ENCODE assay signal across 10 cellular contexts in genomic region chr20:25017257-25017803, GRCh38. TPM values are rescaled to one million over a fixed set of nuclear protein-coding genes. Genes with fewer than 3 reads are reported as not detected.
DNase-seq lines count a peak whose midpoint lies in the region; ATAC-seq and TF ChIP-seq lines count a peak whose summit lies in the region.
"Had no signal": no experiment of that assay in that cellular context is flagged by ENCODE, and none has a peak within 500 bp of the region (broad histone marks: within the 10 kb centered on the region; RNA-seq: fewer than 3 reads in every experiment).

No MANE protein-coding gene starts in this region.

- intact Hi-C loops in gastrocnemius medialis (cut with DNase I; ENCODE audit: low total_unique reads), result no loop called here

- peak; percentile 98 for ATAC-seq in esophagus mucosa
- ATAC-seq in gastrocnemius medialis, result peak; percentile 47 to 65
- no peak for ATAC-seq in GM18867 (IDR thresholded peaks at IDR 0.05; ENCODE audit: unreplicated experiment)
- ATAC-seq in GM18519 (IDR thresholded peaks at IDR 0.05; ENCODE audit: low FRiP score, unreplicated experiment), result no peak
- ATAC-seq: stimulated activated naive CD8-positive, alpha-beta T cell treated with anti-CD3 and anti-CD28 coated beads, Interleukin-15, Interleukin-2, amounts not matched to agents 100 U/mL and 50 U/mL, for 24 hours had no signal

- no peak for TF ChIP-seq POLR2A in gastrocnemius medialis (IDR thresholded peaks at IDR 0.05)

- no peak overlapping the region for H2AFZ ChIP-seq in osteoblast (ENCODE audit: low read length)

- H3K27me3 ChIP-seq in gastrocnemius medialis (no peaks in the 10 kb centered on the region), osteoblast (ENCODE audit: insufficient read depth, low read length) (no peaks in the 10 kb centered on the region)

- no peaks in the 10 kb centered on the region for H3K79me2 ChIP-seq in osteoblast (ENCODE audit: insufficient read depth, low read length)

- H3K4me3 ChIP-seq in gastrocnemius medialis (no peak overlapping the region), osteoblast (ENCODE audit: insufficient read depth, low read length) (no peak overlapping the region)

- H3K4me2 ChIP-seq in osteoblast (ENCODE audit: insufficient read depth, low read length), result no peak overlapping the region

- peaks cover 12 to 31% of the 10 kb centered on the region in 2 donors for H3K4me1 ChIP-seq in gastrocnemius medialis
- no peaks in the 10 kb centered on the region for H3K4me1 ChIP-seq in osteoblast (ENCODE audit: insufficient read depth, low read length)

- peak; percentile 46 for DNase-seq in HuH-7 (ENCODE audit: low spot score)
- DNase-seq in NCI-H510A (lab: John Stamatoyannopoulos, UW), result peak; percentile 96
- DNase-seq in gastrocnemius medialis, result peak; percentile 55 to 78
- DNase-seq in NK-92 (lab: John Stamatoyannopoulos, UW; ENCODE audit: unreplicated experiment), result no peak
- DNase-seq in osteoblast (ENCODE audit: insufficient read length, low spot score, missing footprints), result no peak
- DNase-seq: activated naive CD4-positive, alpha-beta T cell treated with anti-CD3 and anti-CD28 coated beads, Interleukin-2, amount 50 U/mL, for 16 hours; stimulated activated naive CD8-positive, alpha-beta T cell treated with anti-CD3 and anti-CD28 coated beads, Interleukin-15, Interleukin-2, amounts not matched to agents 100 U/mL and 50 U/mL, for 24 hours had no signal

- in situ Hi-C loops in gastrocnemius medialis (cut with MboI; ENCODE audit: low sequenced_read_pairs in 4 of 4), result no loop called here

- TF ChIP-seq CTCF in gastrocnemius medialis (IDR thresholded peaks at IDR 0.05 in 4 of 5, conservative IDR thresholded peaks at IDR 0.05 in 1 of 5), result no peak
- TF ChIP-seq CTCF in osteoblast (IDR thresholded peaks at IDR 0.05; ENCODE audit: extremely low read depth, low read depth, low read length), result no peak

- peaks cover 0 to 17% of the 10 kb centered on the region in 2 donors for H3K36me3 ChIP-seq in gastrocnemius medialis
- no peaks in the 10 kb centered on the region for H3K36me3 ChIP-seq in osteoblast (ENCODE audit: insufficient read depth, low read length)

- no peaks in the 10 kb centered on the region for H4K20me1 ChIP-seq in osteoblast (ENCODE audit: insufficient read depth, low read length)

- peak overlapping the region in 1 of 4 donors; percentile 15 for H3K27ac ChIP-seq in gastrocnemius medialis
- H3K27ac ChIP-seq in osteoblast (ENCODE audit: low read depth, low read length), result no peak overlapping the region

- H3K9me3 ChIP-seq in gastrocnemius medialis, result no peaks in the 10 kb centered on the region
- no peaks in the 10 kb centered on the region for H3K9me3 ChIP-seq in osteoblast (ENCODE audit: low read depth, low read length)

RNA-seq across cellular contexts. Expression of gene APMAP, which starts 24.8 kb away (rescaled TPM):
- total RNA-seq in esophagus mucosa (26.1 TPM), gastrocnemius medialis (100 to 1,000 TPM in 1 of 4 donors, 10 to 100 TPM in 3; 24.2 to 108 (median 29.3) TPM), osteoblast (69.2 and 70.2 TPM in 2 replicates)

RNA-seq across cellular contexts. Expression of gene ACSS1, which starts 40.6 kb away (rescaled TPM):
- total RNA-seq in esophagus mucosa (6.7 TPM), gastrocnemius medialis (10 to 100 TPM; 11.4 to 84.6 (median 11.8) TPM), osteoblast (1.4 and 2.1 TPM in 2 replicates)

Comparison
In these comparisons a context has a peak if more than half of its experiments do, and no peak if none do; other contexts are left out.
1. DNase-seq: peak in HuH-7 (single experiment), NCI-H510A (single experiment) and gastrocnemius medialis (2 of 2); none in NK-92 (single experiment) and osteoblast (single experiment).
2. ATAC-seq: peak in esophagus mucosa (single experiment) and gastrocnemius medialis (2 of 2); none in GM18867 (single experiment) and GM18519 (single experiment).